Comparison of ENCODE assay signal across 9 cellular contexts in genomic region chr17:42438600-42439567, GRCh38. TPM values are rescaled to one million over a fixed set of nuclear protein-coding genes. Genes with fewer than 3 reads are reported as not detected.
DNase-seq lines count a peak whose midpoint lies in the region; ATAC-seq and TF ChIP-seq lines count a peak whose summit lies in the region.
"Had no signal": no experiment of that assay in that cellular context is flagged by ENCODE, and none has a peak within 500 bp of the region (broad histone marks: within the 10 kb centered on the region; RNA-seq: fewer than 3 reads in every experiment).

No MANE protein-coding gene starts in this region.

- intact Hi-C loops in MCF 10A (cut with micrococcal nuclease) (no loop called here), breast epithelium (cut with DNase I; ENCODE audit: low total_unique reads) (no loop called here)

- peak; percentile 64 for ATAC-seq in WTC11

- TF ChIP-seq EP300 in suprapubic skin (IDR thresholded peaks at IDR 0.05): no peak

- POLR2A ChIA-PET in MCF 10A (lab: Yijun Ruan, JAX) (no interaction called here), WTC11 (lab: Charles Lee) (no interaction called here)

- H3K4me1 Mint-ChIP-seq in MCF 10A (ENCODE audit: insufficient read depth, unreplicated experiment) (peaks cover 10% of the 10 kb centered on the region), WTC11 (peaks cover 8% of the 10 kb centered on the region)

- H3K4me1 ChIP-seq in breast epithelium: no peaks in the 10 kb centered on the region
- peaks cover 14% of the 10 kb centered on the region for H3K4me1 ChIP-seq in suprapubic skin

- no peak overlapping the region for H3K4me3 ChIP-seq in breast epithelium
- no peak overlapping the region for H3K4me3 ChIP-seq in fibroblast of mammary gland (ENCODE audit: control insufficient read depth, low read depth, low read length)
- no peak overlapping the region for H3K4me3 ChIP-seq in suprapubic skin

- H3K27ac Mint-ChIP-seq in MCF 10A (ENCODE audit: low read depth, unreplicated experiment): no peak overlapping the region
- no peak overlapping the region for H3K27ac Mint-ChIP-seq in WTC11

- H3K27me3 ChIP-seq in breast epithelium: no peaks in the 10 kb centered on the region
- H3K27me3 ChIP-seq in suprapubic skin: no peaks in the 10 kb centered on the region

- no peaks in the 10 kb centered on the region for H3K36me3 ChIP-seq in breast epithelium
- H3K36me3 ChIP-seq in suprapubic skin: no peaks in the 10 kb centered on the region

- CTCF ChIA-PET in MCF 10A (lab: Yijun Ruan, JAX): interaction anchor here (0.6 to 0.7 kb wide), 2 partner anchors 16 to 19 kb away, joined by 3 read pairs; no protein-coding TSS in a partner anchor
- CTCF ChIA-PET in WTC11 (lab: Charles Lee): interaction anchor here (0.6 to 1.7 kb wide), 18 partner anchors 8 to 520 kb away, joined by 3 to 12 read pairs (median 4); partner anchors contain the start of genes ACLY and CAVIN1

- no peaks in the 10 kb centered on the region for H3K9me3 ChIP-seq in breast epithelium
- H3K9me3 ChIP-seq in suprapubic skin: no peaks in the 10 kb centered on the region

- TF ChIP-seq CTCF in MCF 10A (IDR thresholded peaks at IDR 0.05; ENCODE audit: unreplicated experiment): no peak
- TF ChIP-seq CTCF in breast epithelium (IDR thresholded peaks at IDR 0.05): no peak
- no peak for TF ChIP-seq CTCF in WTC11 (IDR thresholded peaks at IDR 0.05)
- peak; percentile 52 for TF ChIP-seq CTCF in fibroblast of mammary gland (conservative IDR thresholded peaks at IDR 0.05; ENCODE audit: control insufficient read depth, insufficient read depth, low read depth, low read length)
- TF ChIP-seq CTCF in suprapubic skin (IDR thresholded peaks at IDR 0.05): peak in 1 of 2 donors; percentile 35

- TF ChIP-seq POLR2A in breast epithelium (IDR thresholded peaks at IDR 0.05) (no peak), suprapubic skin (IDR thresholded peaks at IDR 0.05) (no peak)

- BruUV-seq in MCF 10A (replicated peaks; lab: Mats Ljungman, UMichigan): no TSS peak

- no peaks in the 10 kb centered on the region for H3K36me3 Mint-ChIP-seq in MCF 10A (ENCODE audit: insufficient read depth, unreplicated experiment)
- no peaks in the 10 kb centered on the region for H3K36me3 Mint-ChIP-seq in WTC11

- peak; percentile 51 for DNase-seq in MCF 10A (ENCODE audit: unreplicated experiment)
- no peak for DNase-seq in breast epithelium (ENCODE audit: low spot score in 2 of 2)
- DNase-seq in WTC11 (ENCODE audit: low spot score): peak; percentile 50
- DNase-seq in fibroblast of mammary gland (ENCODE audit: low read depth): peak; percentile 53
- peak; percentile 53 to 63 for DNase-seq in suprapubic skin (ENCODE audit: low spot score in 2 of 2)
- no peak for DNase-seq in NCI-H1092 (lab: John Stamatoyannopoulos, UW)
- DNase-seq in NCI-H187 (lab: John Stamatoyannopoulos, UW): no peak
- DNase-seq in islet precursor cell: no peak
- DNase-seq: NCI-H2107 had no signal

- H3K27ac ChIP-seq in breast epithelium: no peak overlapping the region
- no peak overlapping the region for H3K27ac ChIP-seq in suprapubic skin

- H3K4me3 Mint-ChIP-seq in MCF 10A (ENCODE audit: unreplicated experiment): no peak overlapping the region
- no peak overlapping the region for H3K4me3 Mint-ChIP-seq in WTC11

- H3K9me3 Mint-ChIP-seq in MCF 10A (ENCODE audit: unreplicated experiment) (no peaks in the 10 kb centered on the region), WTC11 (no peaks in the 10 kb centered on the region)

- WGBS in suprapubic skin: 94% methylated on average over 9 of the region's 9 CpGs

- H3K27me3 Mint-ChIP-seq in MCF 10A (ENCODE audit: insufficient read depth, unreplicated experiment): no peaks in the 10 kb centered on the region
- H3K27me3 Mint-ChIP-seq in WTC11 (ENCODE audit: low read depth): no peaks in the 10 kb centered on the region

TF ChIP-seq in WTC11, 78 proteins besides CTCF, POLR2A, EP300 and RAD21:
- no peak for TF ChIP-seq JAZF1 (CRISPR knock-in tag; IDR thresholded peaks at IDR 0.05)
- no peak for TF ChIP-seq ZNF532 (CRISPR knock-in tag; IDR thresholded peaks at IDR 0.05; ENCODE audit: borderline replicate concordance)
- no peak for TF ChIP-seq PREB (CRISPR knock-in tag; IDR thresholded peaks at IDR 0.05; ENCODE audit: borderline replicate concordance)
- no peak for TF ChIP-seq TEAD1 (CRISPR knock-in tag; IDR thresholded peaks at IDR 0.05)
- TF ChIP-seq ELF4 (CRISPR knock-in tag; IDR thresholded peaks at IDR 0.05; ENCODE audit: low read depth): no peak
- no peak for TF ChIP-seq FOXK1 (CRISPR knock-in tag; IDR thresholded peaks at IDR 0.05)
- no peak for TF ChIP-seq ZMAT4 (CRISPR knock-in tag; IDR thresholded peaks at IDR 0.05)
- TF ChIP-seq NR1H2 (CRISPR knock-in tag; IDR thresholded peaks at IDR 0.05): no peak
- TF ChIP-seq ATF3 (CRISPR knock-in tag; conservative IDR thresholded peaks at IDR 0.05): no peak
- no peak for TF ChIP-seq RORB (CRISPR knock-in tag; IDR thresholded peaks at IDR 0.05)

RNA-seq across cellular contexts. Expression of gene CAVIN1, which starts 15.8 kb away (rescaled TPM):
- total RNA-seq in MCF 10A (2022) (137 and 143 TPM in 2 replicates), breast epithelium (100 to 1,000 TPM; 288 to 554 (median 306) TPM), WTC11 (2021) (24.6 to 28.4 TPM (median 27.8 TPM) in 3 replicates), suprapubic skin (100 to 1,000 TPM; 153 to 224 (median 182) TPM)

RNA-seq across cellular contexts. Expression of gene ATP6V0A1, which starts 19.8 kb away (rescaled TPM):
- total RNA-seq in MCF 10A (2022) (56.0 and 60.5 TPM in 2 replicates), breast epithelium (10 to 100 TPM; 53.1 to 74.5 (median 60.0) TPM), WTC11 (2021) (49.7 to 55.2 TPM (median 50.9 TPM) in 3 replicates), suprapubic skin (100 to 1,000 TPM; 102 to 194 (median 142) TPM)

RNA-seq across cellular contexts. Expression of gene STAT3, which starts 50.6 kb away (rescaled TPM):
- total RNA-seq in MCF 10A (2022) (89.2 and 115 TPM in 2 replicates), breast epithelium (100 to 1,000 TPM; 193 to 322 (median 238) TPM), WTC11 (2021) (74.4 to 98.0 TPM (median 74.9 TPM) in 3 replicates), suprapubic skin (100 to 1,000 TPM; 144 to 174 (median 152) TPM)

Comparison
In these comparisons a context has a peak if more than half of its experiments do, and no peak if none do; other contexts are left out.
1. DNase-seq: peak in MCF 10A (single experiment), WTC11 (single experiment), fibroblast of mammary gland (single experiment) and suprapubic skin (2 of 2); none in breast epithelium (0 of 2), NCI-H1092 (single experiment), NCI-H187 (0 of 2) and islet precursor cell (single experiment).